ENCODE assay signal across 25 cellular contexts in the genomic region with DNA sequence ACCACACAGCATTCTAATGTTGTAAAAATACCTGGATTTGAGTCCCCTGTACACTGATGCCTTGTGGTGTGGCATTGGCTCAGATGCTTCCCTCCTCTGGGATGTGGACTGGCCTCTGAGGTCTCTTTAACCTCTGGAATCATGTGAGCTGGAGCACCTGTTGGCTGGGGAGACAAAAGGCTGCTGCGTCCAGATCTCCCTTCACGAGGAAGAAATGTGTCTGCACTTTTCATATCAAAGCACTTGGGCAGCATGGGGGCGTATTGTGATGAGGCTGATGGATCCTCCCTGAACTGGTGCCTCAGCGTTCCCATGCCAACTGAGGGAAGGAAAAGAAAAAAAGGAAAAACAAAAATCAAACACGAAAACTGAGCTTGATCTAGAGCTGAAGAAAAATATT. TPM values are rescaled to one million over a fixed set of nuclear protein-coding genes. Genes with fewer than 3 reads are reported as not detected.
A peak's percentile ranks its signal among the peaks of the same experiment; 100 is the strongest.
DNase-seq lines count a peak whose midpoint lies in the region; ATAC-seq lines count a peak whose summit lies in the region.
"Had no signal": no experiment of that assay in that cellular context is flagged by ENCODE, and none has a peak within 500 bp of the region (broad histone marks: within the 10 kb centered on the region; RNA-seq: fewer than 3 reads in every experiment).

No MANE protein-coding gene starts in this region.

- no peak overlapping the region for H2BK12ac ChIP-seq in trophoblast cell (ENCODE audit: low read length)

- H3K18ac ChIP-seq in trophoblast cell (ENCODE audit: low read length): no peak overlapping the region

- H4K12ac ChIP-seq in trophoblast cell (ENCODE audit: low read depth, low read length): no peak overlapping the region

- peak; percentile 9 for DNase-seq in NCI-H2107 treated with DMSO at 0.1 percent for 48 hours (lab: John Stamatoyannopoulos, UW; ENCODE audit: unreplicated experiment)
- no peak for DNase-seq in NCI-H2107 (lab: John Stamatoyannopoulos, UW)
- DNase-seq in NCI-H69 (lab: John Stamatoyannopoulos, UW): peak; percentile 54
- DNase-seq in trophoblast cell: no peak
- no peak for DNase-seq in Right ventricle myocardium superior
- no peak for DNase-seq in activated gamma-delta T cell treated with Interleukin-2 at 50 U/mL for 16 hours
- DNase-seq: activated CD8-positive, alpha-beta T cell treated with anti-CD3 and anti-CD28 coated beads for 36 hours; activated naive CD4-positive, alpha-beta T cell; activated T-cell treated with anti-CD3 and anti-CD28 coated beads, Interleukin-2, amount 50 U/mL, for 1 hour; Calu3; erythroblast; gastrocnemius medialis; left lung; MM.1S; NCI-H187 treated with DMSO at 0.1 percent for 48 hours; NCI-H510A treated with DMSO at 0.1 percent for 48 hours; stimulated activated CD8-positive, alpha-beta memory T cell treated with anti-CD3 and anti-CD28 coated beads, Interleukin-4, amount 100 ng/mL, for 48 hours; uterus had no signal

- H3K9ac ChIP-seq in iPS-20b (ENCODE audit: low read depth, low read length) (peak overlapping the region; percentile 63; the same call in 1 of the 2 replicates), trophoblast cell (ENCODE audit: low read length) (peak overlapping the region; percentile 61)

- no peak overlapping the region for H2AFZ ChIP-seq in trophoblast cell (ENCODE audit: insufficient read depth, low read length, poor library complexity)

- H3K27ac ChIP-seq in iPS-20b (ENCODE audit: low read length): peak overlapping the region; percentile 79
- H3K27ac ChIP-seq in trophoblast cell (ENCODE audit: low read depth, low read length): no peak overlapping the region
- H3K27ac ChIP-seq: gastrocnemius medialis, left lung, right atrium auricular region, uterus had no signal

- no peaks in the 10 kb centered on the region for H3K27me3 ChIP-seq in iPS-20b (ENCODE audit: insufficient read depth, low read length)
- H3K27me3 ChIP-seq in trophoblast cell (ENCODE audit: insufficient read depth, low read length): no peaks in the 10 kb centered on the region
- H3K27me3 ChIP-seq: BE2C, gastrocnemius medialis, left lung, right atrium auricular region, uterus had no signal

- intact Hi-C loops in Right ventricle myocardium superior (cut with DNase I): no loop called here

- H3K79me2 ChIP-seq in trophoblast cell (ENCODE audit: control insufficient read depth, insufficient read depth, low read length, poor library complexity): no peaks in the 10 kb centered on the region

- peaks cover 31% of the 10 kb centered on the region for H3K4me1 ChIP-seq in iPS-20b (ENCODE audit: insufficient read depth, low read length)
- no peaks in the 10 kb centered on the region for H3K4me1 ChIP-seq in trophoblast cell (ENCODE audit: control insufficient read depth in 1 of 2, insufficient read depth in 2 of 2, low read length in 2 of 2)
- H3K4me1 ChIP-seq: BE2C, gastrocnemius medialis, left lung, right atrium auricular region, uterus had no signal

- H4K8ac ChIP-seq in trophoblast cell (ENCODE audit: low read depth, low read length): no peak overlapping the region

- no peak overlapping the region for H2BK5ac ChIP-seq in trophoblast cell (ENCODE audit: low read depth, low read length, poor library complexity)

- no CpG with 5 or more reads among the region's 5 CpGs for WGBS in trophoblast cell (ENCODE audit: extremely low coverage, insufficient coverage, insufficient read length)

- no peak overlapping the region for H3K4me2 ChIP-seq in trophoblast cell (ENCODE audit: low read length)

- H3K14ac ChIP-seq in trophoblast cell (ENCODE audit: low read length): no peak overlapping the region

- H3K79me1 ChIP-seq in trophoblast cell (ENCODE audit: low read length): no peaks in the 10 kb centered on the region

- ATAC-seq in Right ventricle myocardium superior (ENCODE audit: poor library complexity) (no peak), HG02763 (IDR thresholded peaks at IDR 0.05; ENCODE audit: unreplicated experiment) (no peak)
- ATAC-seq: activated CD4-positive, CD25-positive, alpha-beta regulatory T cell treated with anti-CD3 and anti-CD28 coated beads, Interleukin-2, amount 50 U/mL, for 24 hours; activated CD8-positive, alpha-beta T cell treated with anti-CD3 and anti-CD28 coated beads for 36 hours; gastrocnemius medialis; left lung had no signal

- H2BK120ac ChIP-seq in trophoblast cell (ENCODE audit: insufficient read depth, low read length, poor library complexity): no peak overlapping the region

- no peak overlapping the region for H3K23ac ChIP-seq in trophoblast cell (ENCODE audit: low read length)

- H3K4me3 ChIP-seq in iPS-20b (ENCODE audit: low read length) (peak overlapping the region; percentile 15; the same call in 1 of the 2 replicates), trophoblast cell (ENCODE audit: low read depth, low read length) (no peak overlapping the region)
- H3K4me3 ChIP-seq: gastrocnemius medialis, left lung, right atrium auricular region, uterus had no signal

- H3K4ac ChIP-seq in trophoblast cell (ENCODE audit: low read depth, low read length): no peak overlapping the region

- H3K9me3 ChIP-seq in iPS-20b (ENCODE audit: insufficient read depth, low read depth, low read length) (peaks cover 9% of the 10 kb centered on the region; the same call in 1 of the 2 replicates), trophoblast cell (ENCODE audit: insufficient read depth, low read depth, low read length) (no peaks in the 10 kb centered on the region)
- H3K9me3 ChIP-seq: BE2C, gastrocnemius medialis had no signal

- H3K36me3 ChIP-seq in iPS-20b (ENCODE audit: insufficient read depth, low read depth, low read length) (no peaks in the 10 kb centered on the region), trophoblast cell (ENCODE audit: control insufficient read depth in 1 of 2, insufficient read depth in 2 of 2, low read length in 2 of 2) (no peaks in the 10 kb centered on the region)
- H3K36me3 ChIP-seq: BE2C, gastrocnemius medialis, left lung, right atrium auricular region, uterus had no signal

- no peak overlapping the region for H2AK5ac ChIP-seq in trophoblast cell (ENCODE audit: low read length)

- no peak overlapping the region for H4K91ac ChIP-seq in trophoblast cell (ENCODE audit: low read depth, low read length)

RNA-seq across cellular contexts. Expression of a gene that starts 26.0 kb away (rescaled TPM):
- polyA plus RNA-seq in trophoblast cell (2013): 0.01 TPM in 1 of 2 replicates, not detected in the other
- 0.05 TPM for total RNA-seq in Right ventricle myocardium superior
- total RNA-seq: activated CD8-positive, alpha-beta T cell treated with anti-CD3 and anti-CD28 coated beads for 36 hours; Calu3; Daoy; mononuclear cell had no signal

Comparison
In these comparisons a context has a peak if more than half of its experiments do, and no peak if none do; other contexts are left out.
1. DNase-seq: peak in NCI-H2107 treated with DMSO at 0.1 percent for 48 hours (single experiment) and NCI-H69 (single experiment); none in NCI-H2107 (single experiment), trophoblast cell (0 of 2), Right ventricle myocardium superior (single experiment) and activated gamma-delta T cell treated with Interleukin-2 at 50 U/mL for 16 hours (single experiment).